Comparison of ENCODE assay signal across 1 cellular context in the genomic region with DNA sequence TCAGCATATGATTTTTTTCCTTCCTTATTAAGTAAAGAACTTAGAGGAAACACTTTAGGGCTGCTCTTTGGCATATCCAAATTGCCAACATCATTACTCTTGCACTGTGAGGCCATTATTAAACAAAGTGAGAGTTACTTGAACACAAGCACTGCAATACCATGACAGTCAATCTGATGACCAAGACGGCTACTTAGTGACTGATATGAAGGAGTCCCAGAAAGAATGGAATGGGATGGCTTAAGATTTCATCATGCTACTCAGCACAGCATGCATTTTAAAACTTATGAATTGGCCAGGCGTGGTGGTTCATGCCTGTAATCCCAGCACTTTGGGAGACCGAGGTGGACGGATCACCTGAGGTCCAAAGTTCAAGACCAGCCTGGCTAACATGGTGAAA.
TF ChIP-seq lines count a peak whose summit lies in the region.

No MANE protein-coding gene starts in this region.

TF ChIP-seq in neural cell, 6 proteins besides CTCF, POLR2A, EP300 and RAD21:
- no peak for TF ChIP-seq TAF1 (IDR thresholded peaks at IDR 0.05; ENCODE audit: low read depth)
- TF ChIP-seq REST (IDR thresholded peaks at IDR 0.05; ENCODE audit: borderline replicate concordance) = no peak
- TF ChIP-seq POLR2AphosphoS5 (IDR thresholded peaks at IDR 0.05) = no peak
- no peak for TF ChIP-seq SMC3 (conservative IDR thresholded peaks at IDR 0.05; ENCODE audit: poor library complexity)
- no peak for TF ChIP-seq EZH2 (IDR thresholded peaks at IDR 0.05; ENCODE audit: borderline replicate concordance, insufficient read depth, low read length, poor library complexity, severe bottlenecking)
- no peak for TF ChIP-seq MXI1 (conservative IDR thresholded peaks at IDR 0.05; ENCODE audit: poor library complexity, severe bottlenecking)
TF ChIP-seq in neural cell: peak in this region for 0.
